Comparison of ENCODE assay signal across 8 cellular contexts in genomic region chr17:44070455-44071197, GRCh38. TPM values are rescaled to one million over a fixed set of nuclear protein-coding genes. Genes with fewer than 3 reads are reported as not detected.
A peak's percentile ranks its signal among the peaks of the same experiment; 100 is the strongest.
DNase-seq lines count a peak whose midpoint lies in the region; ATAC-seq, FAIRE-seq and TF ChIP-seq lines count a peak whose summit lies in the region.

Gene G6PC3, plus strand, starts transcription at chr17:44070735. Its CDS starts 231 bp downstream, at chr17:44070966.

- peak; percentile 97 for FAIRE-seq in endothelial cell of umbilical vein (lab: Jason Lieb, UNC)

- TF ChIP-seq POLR2A in endothelial cell of umbilical vein (IDR thresholded peaks at IDR 0.05; ENCODE audit: low read depth, low read length) = peak; percentile 96

- BruUV-seq in Caco-2 (replicated peaks; lab: Mats Ljungman, UMichigan) = no TSS peak
- no TSS peak for BruUV-seq in endothelial cell of umbilical vein (replicated peaks; lab: Mats Ljungman, UMichigan)

- H3K4me2 ChIP-seq in OCI-LY1 (ENCODE audit: low read length) (peak within 1 kb of the TSS; percentile 90), endothelial cell of umbilical vein (ENCODE audit: insufficient read depth, low read length) (peak within 1 kb of the TSS; percentile 86)

- no peaks in the 10 kb centered on the region for H3K9me3 Mint-ChIP-seq in Caco-2 (ENCODE audit: unreplicated experiment)

- peaks cover 15% of the 10 kb centered on the region for H3K4me1 Mint-ChIP-seq in Caco-2 (ENCODE audit: low read depth, unreplicated experiment)

- ATAC-seq in GM21367 (IDR thresholded peaks at IDR 0.05; ENCODE audit: unreplicated experiment) = peak; percentile 47

- DNase-seq in Caco-2 (peak; percentile 98 to 99), activated T-cell treated with anti-CD3 and anti-CD28 coated beads for 1 hour (ENCODE audit: low read depth) (peak; percentile 64), endothelial cell of umbilical vein (ENCODE audit: low read depth, low spot score) (peak; percentile 98), middle frontal gyrus (ENCODE audit: extremely low spot score, low spot score) (peak; percentile 97)
- DNase-seq in stimulated activated CD8-positive, alpha-beta memory T cell treated with anti-CD3 and anti-CD28 coated beads, Interleukin-2, amount 100 ng/mL, for 48 hours (ENCODE audit: low read depth in 2 of 2) = peak; percentile 84 to 88

- H3K4me1 ChIP-seq in Caco-2 = peaks cover 19% of the 10 kb centered on the region
- H3K4me1 ChIP-seq in HUES48 (ENCODE audit: control insufficient read depth, insufficient read depth, low read length) = peaks cover 11% of the 10 kb centered on the region; the same call in 1 of the 2 replicates
- peaks cover 33% of the 10 kb centered on the region for H3K4me1 ChIP-seq in OCI-LY1 (ENCODE audit: insufficient read depth, low read length, severe bottlenecking)
- peaks cover 20% of the 10 kb centered on the region for H3K4me1 ChIP-seq in endothelial cell of umbilical vein (ENCODE audit: control insufficient read depth, extremely low read depth, insufficient read depth, low read length)

- H3K36me3 ChIP-seq in Caco-2 (ENCODE audit: control insufficient read depth, insufficient read depth, low read length) = peaks cover 4% of the 10 kb centered on the region
- peaks cover 28% of the 10 kb centered on the region for H3K36me3 ChIP-seq in HUES48 (ENCODE audit: control insufficient read depth, insufficient read depth, low read length)
- peaks cover 15% of the 10 kb centered on the region; the same call in 1 of the 2 replicates for H3K36me3 ChIP-seq in OCI-LY1 (ENCODE audit: insufficient read depth, low read length)
- H3K36me3 ChIP-seq in endothelial cell of umbilical vein (ENCODE audit: control insufficient read depth in 2 of 2, extremely low read depth in 1 of 2, insufficient read depth in 2 of 2, low read length in 2 of 2) = peaks cover 0 to 12% of the 10 kb centered on the region in 2 experiments

- POLR2A ChIA-PET in Caco-2 (lab: Charles Lee) (interaction anchor here (0.6 to 1.1 kb wide), 6 partner anchors 39 to 357 kb away, joined by 3 to 14 read pairs (median 6); partner anchors contain the start of gene HDAC5), endothelial cell of umbilical vein (lab: Charles Lee) (no interaction called here)

- dilution Hi-C loops in endothelial cell of umbilical vein (cut with MboI; ENCODE audit: extremely low pct_ligation_motif_present, low sequenced_read_pairs) = no loop called here

- no peaks in the 10 kb centered on the region for H3K27me3 Mint-ChIP-seq in Caco-2 (ENCODE audit: insufficient read depth, unreplicated experiment)

- H3K9ac ChIP-seq in HUES48 (ENCODE audit: low read depth, low read length) (peak within 1 kb of the TSS; percentile 95), OCI-LY1 (ENCODE audit: low read length) (peak within 1 kb of the TSS; percentile 89), endothelial cell of umbilical vein (replicated peaks; ENCODE audit: extremely low read depth, insufficient read depth, low read length) (peak within 1 kb of the TSS; percentile 64)

- no peaks in the 10 kb centered on the region for H3K9me2 ChIP-seq in OCI-LY1 (ENCODE audit: low read depth, low read length)

- no peaks in the 10 kb centered on the region; the same call in 1 of the 2 replicates for H3F3A ChIP-seq in OCI-LY1 (ENCODE audit: insufficient read depth, low read length)

- no peaks in the 10 kb centered on the region for H3K9me1 ChIP-seq in endothelial cell of umbilical vein (replicated peaks; ENCODE audit: control insufficient read depth, extremely low read depth, insufficient read depth, low read length)

- peak within 1 kb of the TSS; percentile 96 for H3K27ac ChIP-seq in HUES48 (ENCODE audit: low read depth, low read length)
- H3K27ac ChIP-seq in OCI-LY1 (ENCODE audit: low read depth, low read length, poor library complexity, severe bottlenecking) = peak within 1 kb of the TSS; percentile 78
- peak within 1 kb of the TSS; percentile 54 for H3K27ac ChIP-seq in endothelial cell of umbilical vein (ENCODE audit: insufficient read depth, low read depth, low read length)

- peak within 1 kb of the TSS; percentile 100 for H3K27ac Mint-ChIP-seq in Caco-2 (ENCODE audit: unreplicated experiment)

- H2AFZ ChIP-seq in OCI-LY1 (ENCODE audit: low read length) = 0 out of 2 replicates have a peak within 1 kb of the TSS, but pooled peaks have one; percentile 15
- H2AFZ ChIP-seq in endothelial cell of umbilical vein (ENCODE audit: low read depth, low read length) = peak within 1 kb of the TSS; percentile 73

- TF ChIP-seq CTCF in Caco-2 (IDR thresholded peaks at IDR 0.05; ENCODE audit: insufficient read depth in 1 of 2, low read depth in 1 of 2, low read length in 1 of 2, severe bottlenecking in 1 of 2, unreplicated experiment in 1 of 2) (no peak), OCI-LY1 (IDR thresholded peaks at IDR 0.05; ENCODE audit: low read length) (no peak), endothelial cell of umbilical vein (IDR thresholded peaks at IDR 0.05; ENCODE audit: extremely low read depth in 1 of 2, insufficient read depth in 1 of 2, low read depth in 1 of 2, low read length in 2 of 2) (no peak)

- H3K9me3 ChIP-seq in Caco-2 = no peaks in the 10 kb centered on the region
- no peaks in the 10 kb centered on the region for H3K9me3 ChIP-seq in HUES48 (ENCODE audit: control insufficient read depth, insufficient read depth, low read length)
- no peaks in the 10 kb centered on the region for H3K9me3 ChIP-seq in OCI-LY1 (ENCODE audit: low read length)
- no peaks in the 10 kb centered on the region for H3K9me3 ChIP-seq in endothelial cell of umbilical vein (replicated peaks; ENCODE audit: control insufficient read depth, insufficient read depth, low read length)

- peak within 1 kb of the TSS; percentile 96 for H3K4me3 Mint-ChIP-seq in Caco-2 (ENCODE audit: unreplicated experiment)

- intact Hi-C loops in Caco-2 (cut with micrococcal nuclease; ENCODE audit: unreplicated experiment) = loop anchor here (2.0 kb wide), 1 partner anchor 52 kb away; the partner anchor contains the start of gene HDAC5
- intact Hi-C loops in endothelial cell of umbilical vein (cut with micrococcal nuclease) = loop anchor here (1.0 to 5.0 kb wide), 8 partner anchors 25 to 117 kb away; partner anchors contain the start of genes HDAC5, TMEM101 and TMUB2

- H3K4me3 ChIP-seq in Caco-2 (ENCODE audit: low read depth, low read length) (peak within 1 kb of the TSS; percentile 89), HUES48 (ENCODE audit: low read depth, low read length) (peak within 1 kb of the TSS; percentile 95), OCI-LY1 (ENCODE audit: low read depth, low read length, poor library complexity, severe bottlenecking) (peak within 1 kb of the TSS; percentile 86), endothelial cell of umbilical vein (replicated peaks in 1 of 3; ENCODE audit: insufficient read depth in 1 of 3, low read depth in 1 of 3, low read length in 3 of 3) (peak within 1 kb of the TSS; percentile 42 to 81 (median 43))

- H3K27me3 ChIP-seq in Caco-2 (replicated peaks; ENCODE audit: control insufficient read depth, insufficient read depth, low read length) (no peaks in the 10 kb centered on the region), HUES48 (ENCODE audit: control insufficient read depth, insufficient read depth, low read length) (no peaks in the 10 kb centered on the region), OCI-LY1 (ENCODE audit: insufficient read depth, low read length) (no peaks in the 10 kb centered on the region), endothelial cell of umbilical vein (ENCODE audit: control insufficient read depth in 2 of 2, insufficient read depth in 2 of 2, low read length in 2 of 2) (no peaks in the 10 kb centered on the region)

- peaks cover 38% of the 10 kb centered on the region for H3K36me3 Mint-ChIP-seq in Caco-2 (ENCODE audit: insufficient read depth, unreplicated experiment)

- H3K79me2 ChIP-seq in OCI-LY1 (ENCODE audit: insufficient read depth, low read length) (peaks cover 9% of the 10 kb centered on the region), endothelial cell of umbilical vein (ENCODE audit: control insufficient read depth, insufficient read depth, low read length) (peaks cover 17% of the 10 kb centered on the region)

- H4K20me1 ChIP-seq in OCI-LY1 (ENCODE audit: insufficient read depth, low read length) (no peaks in the 10 kb centered on the region), endothelial cell of umbilical vein (replicated peaks; ENCODE audit: control insufficient read depth, extremely low read depth, insufficient read depth, low read length) (no peaks in the 10 kb centered on the region)

- CTCF ChIA-PET in Caco-2 (lab: Charles Lee) (interaction anchor here (0.6 to 1.0 kb wide), 3 partner anchors 13 to 315 kb away, joined by 3 to 5 read pairs (median 3); partner anchors contain the start of gene HDAC5), endothelial cell of umbilical vein (lab: Charles Lee) (interaction anchor here (0.7 to 2.4 kb wide), 6 partner anchors 13 to 53 kb away, joined by 3 to 12 read pairs (median 4); partner anchors contain the start of gene HDAC5)

TF ChIP-seq in endothelial cell of umbilical vein, 7 proteins besides CTCF, POLR2A, EP300 and RAD21:
- TF ChIP-seq POLR2AphosphoS5 (IDR thresholded peaks at IDR 0.05; ENCODE audit: insufficient read depth, low read depth, low read length) = peak; percentile 94
- TF ChIP-seq MAX (IDR thresholded peaks at IDR 0.05; ENCODE audit: insufficient read depth, insufficient read length) = peak; percentile 100
- TF ChIP-seq FOS (IDR thresholded peaks at IDR 0.05; ENCODE audit: borderline replicate concordance, insufficient read depth, low read length) = no peak
- TF ChIP-seq MYC (IDR thresholded peaks at IDR 0.05; ENCODE audit: low read depth, low read length) = peak; percentile 100
- no peak for TF ChIP-seq JUN (IDR thresholded peaks at IDR 0.05; ENCODE audit: borderline replicate concordance, insufficient read depth, insufficient read length, low read depth)
- TF ChIP-seq GATA2 (IDR thresholded peaks at IDR 0.05; ENCODE audit: insufficient read depth, insufficient read length, low read depth, low read length) = no peak

RNA-seq across cellular contexts. Expression of gene G6PC3, which starts in this region (rescaled TPM):
- total RNA-seq in Caco-2 (2022) (60.1 and 64.5 TPM in 2 replicates), endothelial cell of umbilical vein (74.1 and 78.4 TPM in 2 replicates)
- 194 and 277 TPM in 2 replicates for polyA plus RNA-seq in endothelial cell of umbilical vein
- polyA plus RNA-seq in endothelial cell of umbilical vein (2011; cell fraction: cytosol; rRNA removed) = 113 and 123 TPM in 2 replicates
- polyA plus RNA-seq in endothelial cell of umbilical vein (2011; cell fraction: nucleus; rRNA removed) = 41.9 and 49.3 TPM in 2 replicates
- 110 and 116 TPM in 2 replicates for polyA plus RNA-seq in endothelial cell of umbilical vein (2012)
- 158 and 188 TPM in 2 replicates for polyA minus RNA-seq in endothelial cell of umbilical vein
- polyA minus RNA-seq in endothelial cell of umbilical vein (2011; cell fraction: cytosol; rRNA and poly(A)+ RNA removed) = 79.5 TPM
- polyA minus RNA-seq in endothelial cell of umbilical vein (2011; cell fraction: nucleus; rRNA and poly(A)+ RNA removed) = 31.0 and 31.3 TPM in 2 replicates

Comparison
In these comparisons a context has a peak if more than half of its experiments do, and no peak if none do; other contexts are left out.
1. Peak in every context shown above with its lines: DNase-seq, ATAC-seq, H3K4me3 ChIP-seq and H3K27ac ChIP-seq.
2. H3K4me3 ChIP-seq: peak in every context shown above with its lines; median percentile 95 in HUES48; 89 in Caco-2; 86 in OCI-LY1; 43 in endothelial cell of umbilical vein.